1 cellular context compared by ENCODE assay signal in the genomic region with DNA sequence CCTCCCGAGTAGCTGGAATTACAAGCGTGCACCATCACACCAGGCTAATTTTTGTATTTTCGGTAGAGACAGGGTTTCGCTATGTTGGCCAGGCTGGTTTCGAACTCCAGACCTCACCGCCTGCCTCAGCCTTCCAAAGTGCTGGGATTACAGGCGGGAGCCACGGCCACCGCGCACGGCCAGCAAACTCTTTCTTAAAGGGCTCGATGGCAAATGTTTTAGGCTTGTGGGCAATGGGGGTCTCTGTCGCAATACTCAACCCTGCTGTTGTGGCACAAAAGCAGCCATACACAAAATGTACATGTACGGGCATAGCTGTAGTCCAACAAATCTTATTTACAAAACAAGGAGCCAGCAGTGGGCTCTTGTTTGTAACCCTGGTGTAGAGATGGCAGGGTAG.
TF ChIP-seq lines count a peak whose summit lies in the region.

No MANE protein-coding gene starts in this region.

TF ChIP-seq in IMR-90, 13 proteins besides CTCF, POLR2A, EP300 and RAD21 (continued from another document):
- peak; percentile 52 for TF ChIP-seq CEBPB (IDR thresholded peaks at IDR 0.05; ENCODE audit: low read depth, low read length)
